In the genomic region with DNA sequence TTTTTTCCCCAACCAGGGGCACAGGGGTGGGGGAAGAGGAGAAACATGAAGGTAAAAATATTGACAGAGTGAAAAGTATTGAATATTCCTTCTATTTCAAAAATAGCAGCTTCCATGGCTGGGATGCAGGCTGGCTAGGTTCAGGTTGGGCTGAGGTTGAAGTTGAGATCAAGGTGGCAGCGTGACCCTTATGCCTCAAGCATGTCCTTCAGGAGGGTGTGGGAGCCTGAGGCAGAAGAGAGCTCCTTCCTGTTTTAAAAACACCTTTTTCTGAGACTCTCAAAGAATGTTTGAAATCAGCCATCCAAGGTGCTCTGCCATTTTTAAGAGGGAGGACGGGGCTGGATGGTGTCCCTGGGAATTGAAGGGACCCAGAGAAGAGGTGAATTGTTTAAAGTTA, we compare ENCODE assay signal across 18 cellular contexts. TPM values are rescaled to one million over a fixed set of nuclear protein-coding genes. Genes with fewer than 3 reads are reported as not detected.
DNase-seq lines count a peak whose midpoint lies in the region; TF ChIP-seq lines count a peak whose summit lies in the region.
"Had no signal": no experiment of that assay in that cellular context is flagged by ENCODE, and none has a peak within 500 bp of the region (broad histone marks: within the 10 kb centered on the region; RNA-seq: fewer than 3 reads in every experiment).

No MANE protein-coding gene starts in this region.

- no peak overlapping the region for H3K4me3 ChIP-seq in dorsolateral prefrontal cortex
- H3K4me3 ChIP-seq in tibial artery: no peak overlapping the region

- H3K36me3 Mint-ChIP-seq in HFFc6 (ENCODE audit: low read depth) (peaks cover 24% of the 10 kb centered on the region), nephron (ENCODE audit: low read depth) (peaks cover 5% of the 10 kb centered on the region)
- no peaks in the 10 kb centered on the region for H3K36me3 Mint-ChIP-seq in activated CD4-positive, alpha-beta memory T cell treated with anti-CD3 and anti-CD28 coated beads for 36 hours
- H3K36me3 Mint-ChIP-seq in activated CD4-positive, alpha-beta T cell treated with anti-CD3 and anti-CD28 coated beads, Interleukin-2, amount 10 ng/mL, durations not matched to agents 7 days and 5 days (ENCODE audit: low read depth): no peaks in the 10 kb centered on the region
- H3K36me3 Mint-ChIP-seq: natural killer cell; stimulated activated naive B cell treated with anti-CD40 and anti-IgM and Interleukin-4, amounts not matched to agents 10 μg/mL and 1 μg/mL and 100 μg/mL, for 72 hours had no signal

- CTCF ChIA-PET in activated CD4-positive, alpha-beta memory T cell treated with anti-CD3 and anti-CD28 coated beads for 36 hours (lab: Charles Lee): no interaction called here
- CTCF ChIA-PET in activated CD4-positive, alpha-beta T cell treated with anti-CD3 and anti-CD28 coated beads, Interleukin-2, amount 10 ng/mL, durations not matched to agents 7 days and 5 days (lab: Charles Lee): no interaction called here

- H3K4me1 ChIP-seq in tibial artery: peaks cover 0 to 80% (median 42%) of the 10 kb centered on the region in 4 donors

- DNase-seq in HFFc6 (no peak), dorsolateral prefrontal cortex (no peak), tibial artery (peak in 1 of 2 donors; percentile 19), amniotic stem cell (lab: John Stamatoyannopoulos, UW) (no peak)
- DNase-seq in activated CD4-positive, alpha-beta memory T cell treated with anti-CD3 and anti-CD28 coated beads for 36 hours: no peak
- no peak for DNase-seq in activated CD4-positive, alpha-beta T cell treated with anti-CD3 and anti-CD28 coated beads, Interleukin-2, amount 10 ng/mL, durations not matched to agents 7 days and 5 days
- DNase-seq: activated CD4-positive, alpha-beta T cell treated with anti-CD3 and anti-CD28 coated beads for 36 hours; activated effector memory CD4-positive, alpha-beta T cell treated with anti-CD3 and anti-CD28 coated beads, Interleukin-2, amount 50 U/mL, for 16 hours; AML-193; Calu3; MV-4-11; natural killer cell; NCI-H1930; NK-92 treated with Interleukin-12 subunit alpha and Interleukin-12 subunit beta, amount 100 ng/mL, for 24 hours; stimulated activated CD4-positive, alpha-beta T cell treated with anti-CD3 and anti-CD28 coated beads, Interleukin-15, amount 100 ng/mL, for 24 hours; stimulated activated naive B cell treated with anti-CD40 and anti-IgM and Interleukin-4, amounts not matched to agents 10 μg/mL and 1 μg/mL and 100 μg/mL, for 72 hours had no signal

- H3K9me3 ChIP-seq in tibial artery: no peaks in the 10 kb centered on the region

- no peak for TF ChIP-seq CTCF in HFFc6 (IDR thresholded peaks at IDR 0.05)
- TF ChIP-seq CTCF in dorsolateral prefrontal cortex (IDR thresholded peaks at IDR 0.05 in 54 of 56, conservative IDR thresholded peaks at IDR 0.05 in 2 of 56; ENCODE audit: low read depth in 1 of 56, partially characterized antibody in 56 of 56): no peak
- no peak for TF ChIP-seq CTCF in nephron (IDR thresholded peaks at IDR 0.05; ENCODE audit: unreplicated experiment in 3 of 3)
- TF ChIP-seq CTCF in tibial artery (IDR thresholded peaks at IDR 0.05): no peak

- H3K27me3 Mint-ChIP-seq in HFFc6 (ENCODE audit: insufficient read depth) (peaks cover 18% of the 10 kb centered on the region), nephron (ENCODE audit: low read depth) (no peaks in the 10 kb centered on the region)
- no peaks in the 10 kb centered on the region for H3K27me3 Mint-ChIP-seq in activated CD4-positive, alpha-beta memory T cell treated with anti-CD3 and anti-CD28 coated beads for 36 hours
- no peaks in the 10 kb centered on the region for H3K27me3 Mint-ChIP-seq in activated CD4-positive, alpha-beta T cell treated with anti-CD3 and anti-CD28 coated beads, Interleukin-2, amount 10 ng/mL, durations not matched to agents 7 days and 5 days
- H3K27me3 Mint-ChIP-seq: activated CD4-positive, alpha-beta T cell treated with anti-CD3 and anti-CD28 coated beads for 36 hours had no signal

- H3K27ac ChIP-seq in dorsolateral prefrontal cortex (peak overlapping the region in 39 of 59 donors; percentile 1 to 75 (median 49)), tibial artery (peak overlapping the region; percentile 28 to 29)
- H3K27ac ChIP-seq: epithelial cell of prostate had no signal

- no peaks in the 10 kb centered on the region for H3K27me3 ChIP-seq in dorsolateral prefrontal cortex
- H3K27me3 ChIP-seq in tibial artery: no peaks in the 10 kb centered on the region

- H3K27ac Mint-ChIP-seq in HFFc6: peak overlapping the region; percentile 51; the same call in 1 of the 2 replicates
- H3K27ac Mint-ChIP-seq in nephron: peak overlapping the region; percentile 53 to 63 (median 56)
- H3K27ac Mint-ChIP-seq in activated CD4-positive, alpha-beta memory T cell treated with anti-CD3 and anti-CD28 coated beads for 36 hours: no peak overlapping the region
- no peak overlapping the region for H3K27ac Mint-ChIP-seq in activated CD4-positive, alpha-beta T cell treated with anti-CD3 and anti-CD28 coated beads, Interleukin-2, amount 10 ng/mL, durations not matched to agents 7 days and 5 days
- H3K27ac Mint-ChIP-seq: activated CD4-positive, alpha-beta T cell treated with anti-CD3 and anti-CD28 coated beads for 36 hours; natural killer cell; stimulated activated naive B cell treated with anti-CD40 and anti-IgM and Interleukin-4, amounts not matched to agents 10 μg/mL and 1 μg/mL and 100 μg/mL, for 72 hours had no signal

- H3K4me3 Mint-ChIP-seq in HFFc6 (no peak overlapping the region), nephron (no peak overlapping the region)
- no peak overlapping the region for H3K4me3 Mint-ChIP-seq in activated CD4-positive, alpha-beta memory T cell treated with anti-CD3 and anti-CD28 coated beads for 36 hours
- no peak overlapping the region for H3K4me3 Mint-ChIP-seq in activated CD4-positive, alpha-beta T cell treated with anti-CD3 and anti-CD28 coated beads, Interleukin-2, amount 10 ng/mL, durations not matched to agents 7 days and 5 days
- H3K4me3 Mint-ChIP-seq: activated CD4-positive, alpha-beta T cell treated with anti-CD3 and anti-CD28 coated beads for 36 hours; natural killer cell; stimulated activated naive B cell treated with anti-CD40 and anti-IgM and Interleukin-4, amounts not matched to agents 10 μg/mL and 1 μg/mL and 100 μg/mL, for 72 hours had no signal

- H3K4me1 Mint-ChIP-seq in HFFc6 (ENCODE audit: low read depth): peaks cover 30% of the 10 kb centered on the region
- peaks cover 79% of the 10 kb centered on the region for H3K4me1 Mint-ChIP-seq in nephron
- no peaks in the 10 kb centered on the region for H3K4me1 Mint-ChIP-seq in activated CD4-positive, alpha-beta memory T cell treated with anti-CD3 and anti-CD28 coated beads for 36 hours (ENCODE audit: low read depth)
- peaks cover 8% of the 10 kb centered on the region for H3K4me1 Mint-ChIP-seq in activated CD4-positive, alpha-beta T cell treated with anti-CD3 and anti-CD28 coated beads, Interleukin-2, amount 10 ng/mL, durations not matched to agents 7 days and 5 days

- H3K9me3 Mint-ChIP-seq in HFFc6 (no peaks in the 10 kb centered on the region), nephron (no peaks in the 10 kb centered on the region)
- H3K9me3 Mint-ChIP-seq in activated CD4-positive, alpha-beta memory T cell treated with anti-CD3 and anti-CD28 coated beads for 36 hours: no peaks in the 10 kb centered on the region
- H3K9me3 Mint-ChIP-seq in activated CD4-positive, alpha-beta T cell treated with anti-CD3 and anti-CD28 coated beads, Interleukin-2, amount 10 ng/mL, durations not matched to agents 7 days and 5 days: no peaks in the 10 kb centered on the region
- H3K9me3 Mint-ChIP-seq: natural killer cell; stimulated activated naive B cell treated with anti-CD40 and anti-IgM and Interleukin-4, amounts not matched to agents 10 μg/mL and 1 μg/mL and 100 μg/mL, for 72 hours had no signal

- peaks cover 9 to 39% (median 31%) of the 10 kb centered on the region in 3 donors for H3K36me3 ChIP-seq in tibial artery

- intact Hi-C loops in dorsolateral prefrontal cortex (cut with DNase I) (no loop called here), tibial artery (cut with DNase I; ENCODE audit: low total_unique reads) (no loop called here)
- intact Hi-C loops in activated CD4-positive, alpha-beta memory T cell treated with anti-CD3 and anti-CD28 coated beads for 36 hours (cut with micrococcal nuclease): no loop called here

- POLR2A ChIA-PET in activated CD4-positive, alpha-beta memory T cell treated with anti-CD3 and anti-CD28 coated beads for 36 hours (lab: Charles Lee): no interaction called here
- POLR2A ChIA-PET in activated CD4-positive, alpha-beta T cell treated with anti-CD3 and anti-CD28 coated beads, Interleukin-2, amount 10 ng/mL, durations not matched to agents 7 days and 5 days (lab: Charles Lee): no interaction called here

RNA-seq across cellular contexts. Expression of a gene that starts 29.5 kb away (rescaled TPM):
- 100 to 1,000 TPM; 303 to 525 (median 354) TPM for total RNA-seq in HFFc6 (2021; fragmentation: NEBNext Ultra II Directional; extraction: Animal tissue kit (Norgen Biotek cat#: 25700))
- 100 to 1,000 TPM in 10 of 120 experiments, 10 to 100 TPM in 110; 30.5 to 155 (median 57.5) TPM for total RNA-seq in dorsolateral prefrontal cortex
- total RNA-seq in activated CD4-positive, alpha-beta memory T cell treated with anti-CD3 and anti-CD28 coated beads for 36 hours: not detected
- total RNA-seq in activated CD4-positive, alpha-beta T cell treated with anti-CD3 and anti-CD28 coated beads, Interleukin-2, amount 10 ng/mL, durations not matched to agents 7 days and 5 days: not detected
- total RNA-seq: activated CD4-positive, alpha-beta T cell treated with anti-CD3 and anti-CD28 coated beads for 36 hours had no signal

Comparison
In these comparisons a context has a peak if more than half of its experiments do, and no peak if none do; other contexts are left out.
1. H3K27ac Mint-ChIP-seq: peak in HFFc6 (single experiment) and nephron (3 of 3); none in activated CD4-positive, alpha-beta memory T cell treated with anti-CD3 and anti-CD28 coated beads for 36 hours (single experiment) and activated CD4-positive, alpha-beta T cell treated with anti-CD3 and anti-CD28 coated beads, Interleukin-2, amount 10 ng/mL, durations not matched to agents 7 days and 5 days (single experiment).
2. RNA of a gene that starts 29.5 kb away (total RNA-seq): 303 to 525 TPM in HFFc6 and 30.5 to 155 TPM in dorsolateral prefrontal cortex; not detected in activated CD4-positive, alpha-beta T cell treated with anti-CD3 and anti-CD28 coated beads, Interleukin-2, amount 10 ng/mL, durations not matched to agents 7 days and 5 days and not detected in activated CD4-positive, alpha-beta memory T cell treated with anti-CD3 and anti-CD28 coated beads for 36 hours; every median in the first group is over 10 times any median in the second.